Comparison of ENCODE assay signal across 8 cellular contexts in genomic region chr14:68797180-68797670, GRCh38. TPM values are rescaled to one million over a fixed set of nuclear protein-coding genes. Genes with fewer than 3 reads are reported as not detected.
DNase-seq lines count a peak whose midpoint lies in the region; ATAC-seq and TF ChIP-seq lines count a peak whose summit lies in the region.
"Had no signal": no experiment of that assay in that cellular context is flagged by ENCODE, and none has a peak within 500 bp of the region (broad histone marks: within the 10 kb centered on the region; RNA-seq: fewer than 3 reads in every experiment).

No MANE protein-coding gene starts in this region.

- H3K36me3 ChIP-seq in HCT116 (ENCODE audit: control insufficient read depth in 1 of 2, insufficient read depth in 2 of 2, low read length in 2 of 2), result peaks cover 3% of the 10 kb centered on the region in 2 experiments; a peak in 2 of 4 replicates
- H3K36me3 ChIP-seq in iPS-20b (ENCODE audit: insufficient read depth, low read depth, low read length), result peaks cover 5% of the 10 kb centered on the region; the same call in 1 of the 2 replicates

- H3K79me2 ChIP-seq in HCT116 (ENCODE audit: insufficient read depth, low read length), result peaks cover 34% of the 10 kb centered on the region

- CTCF ChIA-PET in HCT116 (lab: Charles Lee), result no interaction called here
- CTCF ChIA-PET in activated CD4-positive, alpha-beta memory T cell treated with anti-CD3 and anti-CD28 coated beads for 36 hours (lab: Charles Lee), result interaction anchor here (0.5 to 5.2 kb wide), 4 partner anchors 8 to 47 kb away, joined by 3 to 97 read pairs (median 6); no protein-coding TSS in a partner anchor

- no TSS peak for BruUV-seq in HCT116 (replicated peaks; lab: Mats Ljungman, UMichigan)

- no peak for TF ChIP-seq POLR2A in HCT116 (IDR thresholded peaks at IDR 0.05; ENCODE audit: borderline replicate concordance, extremely low read depth, insufficient read depth, insufficient read length)

- H3K4me2 ChIP-seq in HCT116 (ENCODE audit: low read length), result peak overlapping the region; percentile 81

- H3K4me1 ChIP-seq in HCT116 (ENCODE audit: control insufficient read depth in 1 of 2, insufficient read depth in 2 of 2, low read length in 2 of 2) (peaks cover 27 to 48% of the 10 kb centered on the region in 2 experiments), iPS-20b (ENCODE audit: insufficient read depth, low read length) (peaks cover 15% of the 10 kb centered on the region)

- peaks cover 26% of the 10 kb centered on the region for H3K36me3 Mint-ChIP-seq in activated CD4-positive, alpha-beta memory T cell treated with anti-CD3 and anti-CD28 coated beads for 36 hours

- H3K27me3 Mint-ChIP-seq in activated CD4-positive, alpha-beta memory T cell treated with anti-CD3 and anti-CD28 coated beads for 36 hours, result no peaks in the 10 kb centered on the region

- peaks cover 19% of the 10 kb centered on the region for H3K9me3 Mint-ChIP-seq in activated CD4-positive, alpha-beta memory T cell treated with anti-CD3 and anti-CD28 coated beads for 36 hours

- no peaks in the 10 kb centered on the region for H4K20me1 ChIP-seq in HCT116 (ENCODE audit: insufficient read depth)

- H3K27ac Mint-ChIP-seq in activated CD4-positive, alpha-beta memory T cell treated with anti-CD3 and anti-CD28 coated beads for 36 hours, result peak overlapping the region; percentile 99

- ATAC-seq in HCT116 (peak; percentile 21), GM21576 (IDR thresholded peaks at IDR 0.05; ENCODE audit: unreplicated experiment) (no peak), HG02588 (IDR thresholded peaks at IDR 0.05; ENCODE audit: unreplicated experiment) (no peak)
- ATAC-seq in stimulated activated naive CD8-positive, alpha-beta T cell treated with anti-CD3 and anti-CD28 coated beads, Interleukin-15, Interleukin-2, amounts not matched to agents 100 U/mL and 50 U/mL, for 24 hours, result peak; percentile 22

- POLR2A ChIA-PET in HCT116 (lab: Charles Lee), result interaction anchor here (0.7 to 1.4 kb wide), 5 partner anchors 10 to 18 kb away, joined by 3 to 5 read pairs (median 4); no protein-coding TSS in a partner anchor
- POLR2A ChIA-PET in activated CD4-positive, alpha-beta memory T cell treated with anti-CD3 and anti-CD28 coated beads for 36 hours (lab: Charles Lee), result interaction anchor here (0.7 to 3.4 kb wide), 4 partner anchors 12 to 23 kb away, joined by 3 to 121 read pairs (median 9); no protein-coding TSS in a partner anchor

- TF ChIP-seq CTCF in HCT116 (IDR thresholded peaks at IDR 0.05 in 2 of 3, conservative IDR thresholded peaks at IDR 0.05 in 1 of 3; ENCODE audit: borderline replicate concordance in 1 of 3, insufficient read depth in 1 of 3, low read depth in 2 of 3, low read length in 2 of 3), result no peak

- H3K9me2 ChIP-seq in HCT116 (ENCODE audit: insufficient read depth), result no peaks in the 10 kb centered on the region

- H3K4me3 ChIP-seq in HCT116 (replicated peaks in 1 of 2; ENCODE audit: low read depth in 1 of 2, low read length in 2 of 2) (no peak overlapping the region), iPS-20b (ENCODE audit: low read length) (peak overlapping the region; percentile 100; the same call in 1 of the 2 replicates)

- H2AFZ ChIP-seq in HCT116 (ENCODE audit: low read depth, low read length, poor library complexity, severe bottlenecking), result peak overlapping the region; percentile 36

- H3K4me3 Mint-ChIP-seq in activated CD4-positive, alpha-beta memory T cell treated with anti-CD3 and anti-CD28 coated beads for 36 hours, result peak overlapping the region; percentile 42

- H3K9me3 ChIP-seq in HCT116 (ENCODE audit: control insufficient read depth in 1 of 2, insufficient read depth in 1 of 2, low read depth in 1 of 2, low read length in 2 of 2), result peaks cover 0 to 6% of the 10 kb centered on the region in 2 experiments; a peak in 1 of 4 replicates
- H3K9me3 ChIP-seq in iPS-20b (ENCODE audit: insufficient read depth, low read depth, low read length), result peaks cover 14% of the 10 kb centered on the region; the same call in 1 of the 2 replicates

- no peak for DNase-seq in HCT116 (ENCODE audit: low read depth, low spot score)
- DNase-seq in activated CD4-positive, alpha-beta memory T cell treated with anti-CD3 and anti-CD28 coated beads for 36 hours, result no peak
- DNase-seq in stimulated activated naive CD8-positive, alpha-beta T cell treated with anti-CD3 and anti-CD28 coated beads, Interleukin-15, Interleukin-2, amounts not matched to agents 100 U/mL and 50 U/mL, for 24 hours, result peak; percentile 41
- DNase-seq in effector CD4-positive, alpha-beta T cell, result no peak
- DNase-seq: NCI-H526 had no signal

- H3K27ac ChIP-seq in HCT116 (ENCODE audit: low read depth, low read length) (peak overlapping the region; percentile 99), iPS-20b (ENCODE audit: low read length) (peak overlapping the region; percentile 99)

- RAD21 ChIA-PET in HCT116 (lab: Charles Lee; ENCODE audit: low non-redundant PET in 1 of 2, low total read pairs in 2 of 2, uncharacterized antibody in 2 of 2, unreplicated experiment in 2 of 2), result no interaction called here

- H3K4me1 Mint-ChIP-seq in activated CD4-positive, alpha-beta memory T cell treated with anti-CD3 and anti-CD28 coated beads for 36 hours (ENCODE audit: low read depth), result peaks cover 56% of the 10 kb centered on the region

- no peak for TF ChIP-seq RAD21 in HCT116 (IDR thresholded peaks at IDR 0.05; ENCODE audit: low read depth)

- intact Hi-C loops in HCT116 (cut with micrococcal nuclease), result no loop called here
- intact Hi-C loops in activated CD4-positive, alpha-beta memory T cell treated with anti-CD3 and anti-CD28 coated beads for 36 hours (cut with micrococcal nuclease), result loop anchor here (2.0 to 10.0 kb wide), 3 partner anchors 586 to 1432 kb away; partner anchors contain the start of genes EIF2S1 and SUSD6

- H3K9ac ChIP-seq in HCT116 (ENCODE audit: low read length) (peak overlapping the region; percentile 94), iPS-20b (ENCODE audit: low read depth, low read length) (peak overlapping the region; percentile 100; the same call in 1 of the 2 replicates)

- H3K27me3 ChIP-seq in HCT116 (ENCODE audit: insufficient read depth, low read length) (no peaks in the 10 kb centered on the region), iPS-20b (ENCODE audit: insufficient read depth, low read length) (no peaks in the 10 kb centered on the region)

TF ChIP-seq in HCT116, 20 proteins besides CTCF, POLR2A, EP300 and RAD21:
- no peak for TF ChIP-seq ELF1 (IDR thresholded peaks at IDR 0.05; ENCODE audit: borderline replicate concordance, low read depth)
- TF ChIP-seq JUND (IDR thresholded peaks at IDR 0.05), result no peak
- TF ChIP-seq, protein P1, sequence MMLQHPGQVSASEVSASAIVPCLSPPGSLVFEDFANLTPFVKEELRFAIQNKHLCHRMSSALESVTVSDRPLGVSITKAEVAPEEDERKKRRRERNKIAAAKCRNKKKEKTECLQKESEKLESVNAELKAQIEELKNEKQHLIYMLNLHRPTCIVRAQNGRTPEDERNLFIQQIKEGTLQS (IDR thresholded peaks at IDR 0.05), result no peak
- peak; percentile 45; the same call in 1 of the 2 replicates for TF ChIP-seq POLR2AphosphoS5 (IDR thresholded peaks at IDR 0.05; ENCODE audit: low read depth, low read length)
- TF ChIP-seq ZFX (IDR thresholded peaks at IDR 0.05), result no peak
- TF ChIP-seq REST (IDR thresholded peaks at IDR 0.05; ENCODE audit: low read depth), result no peak

RNA-seq across cellular contexts. Expression of gene ZFP36L1, which starts 4.4 kb away (rescaled TPM):
- total RNA-seq in HCT116 (2021; ENCODE audit: unreplicated experiment), result 304 TPM
- 177 and 302 TPM in 2 replicates for polyA plus RNA-seq in HCT116 (2012)
- total RNA-seq in activated CD4-positive, alpha-beta memory T cell treated with anti-CD3 and anti-CD28 coated beads for 36 hours, result 100 to 1,000 TPM; 103 to 107 TPM

Comparison
In these comparisons a context has a peak if more than half of its experiments do, and no peak if none do; other contexts are left out.
1. ATAC-seq: peak in HCT116 (single experiment) and stimulated activated naive CD8-positive, alpha-beta T cell treated with anti-CD3 and anti-CD28 coated beads, Interleukin-15, Interleukin-2, amounts not matched to agents 100 U/mL and 50 U/mL, for 24 hours (single experiment); none in GM21576 (single experiment) and HG02588 (single experiment).